Comparison of ENCODE assay signal across 3 cellular contexts in the genomic region with DNA sequence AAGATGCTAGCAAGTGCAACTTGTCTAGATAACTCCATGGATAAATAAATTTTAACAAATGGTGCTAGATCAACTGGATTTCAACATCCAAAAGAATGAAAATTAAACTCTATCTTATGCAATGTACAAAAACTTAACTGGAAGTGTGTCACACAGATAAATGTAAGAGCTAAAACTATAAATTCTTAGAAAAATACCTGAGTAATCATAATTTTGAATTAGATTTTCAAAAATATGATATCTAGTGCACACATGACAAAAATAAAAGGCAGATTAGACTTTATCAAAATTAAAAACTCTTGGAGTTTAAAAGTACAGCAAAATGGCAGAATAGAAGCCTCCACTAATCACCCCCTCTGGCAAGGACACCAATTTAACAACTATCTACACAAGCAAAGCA.
A peak's percentile ranks its signal among the peaks of the same experiment; 100 is the strongest.
TF ChIP-seq lines count a peak whose summit lies in the region.

No MANE protein-coding gene starts in this region.

TF ChIP-seq in HepG2, 621 proteins besides CTCF, POLR2A, EP300 and RAD21 (continued from another document):
- TF ChIP-seq ZNF841 (CRISPR knock-in tag; IDR thresholded peaks at IDR 0.05; ENCODE audit: borderline replicate concordance): no peak
- TF ChIP-seq MAFF (IDR thresholded peaks at IDR 0.05; ENCODE audit: low read depth, low read length): 0 out of 2 replicates have a peak, but pooled peaks have one; percentile 18
- TF ChIP-seq FOXA1 (IDR thresholded peaks at IDR 0.05): no peak
- TF ChIP-seq FOXA1 (CRISPR knock-in tag; IDR thresholded peaks at IDR 0.05): no peak
- TF ChIP-seq ZNF207 (IDR thresholded peaks at IDR 0.05; ENCODE audit: borderline replicate concordance): no peak
- no peak for TF ChIP-seq PREB (CRISPR knock-in tag; IDR thresholded peaks at IDR 0.05)
- peak in 1 of 2 experiments; percentile 58; a peak in 2 of 4 replicates for TF ChIP-seq MAFK (conservative IDR thresholded peaks at IDR 0.05 in 1 of 2, IDR thresholded peaks at IDR 0.05 in 1 of 2; ENCODE audit: low read length in 2 of 2)

TF ChIP-seq in A549, 52 proteins besides CTCF, POLR2A, EP300 and RAD21:
- no peak for TF ChIP-seq PBX3 (IDR thresholded peaks at IDR 0.05)
- TF ChIP-seq CBX2 (IDR thresholded peaks at IDR 0.05; ENCODE audit: borderline replicate concordance, low read depth): no peak
- TF ChIP-seq MAFK (IDR thresholded peaks at IDR 0.05; ENCODE audit: partially characterized antibody): peak; percentile 42
TF ChIP-seq in A549: peak in this region for 1.

TF ChIP-seq in K562, 482 proteins besides CTCF, POLR2A, EP300 and RAD21 (continued from another document):
- TF ChIP-seq UBTF (IDR thresholded peaks at IDR 0.05; ENCODE audit: borderline replicate concordance in 1 of 2, low read depth in 2 of 2, low read length in 2 of 2) (no peak), CBX5 (IDR thresholded peaks at IDR 0.05; ENCODE audit: borderline replicate concordance, low read depth) (no peak), C11orf30 (IDR thresholded peaks at IDR 0.05; ENCODE audit: low read depth) (peak; percentile 47; the same call in 1 of the 2 replicates), ZNF316 (IDR thresholded peaks at IDR 0.05) (peak; percentile 78)
